Comparison of ENCODE assay signal across 10 cellular contexts in the genomic region with DNA sequence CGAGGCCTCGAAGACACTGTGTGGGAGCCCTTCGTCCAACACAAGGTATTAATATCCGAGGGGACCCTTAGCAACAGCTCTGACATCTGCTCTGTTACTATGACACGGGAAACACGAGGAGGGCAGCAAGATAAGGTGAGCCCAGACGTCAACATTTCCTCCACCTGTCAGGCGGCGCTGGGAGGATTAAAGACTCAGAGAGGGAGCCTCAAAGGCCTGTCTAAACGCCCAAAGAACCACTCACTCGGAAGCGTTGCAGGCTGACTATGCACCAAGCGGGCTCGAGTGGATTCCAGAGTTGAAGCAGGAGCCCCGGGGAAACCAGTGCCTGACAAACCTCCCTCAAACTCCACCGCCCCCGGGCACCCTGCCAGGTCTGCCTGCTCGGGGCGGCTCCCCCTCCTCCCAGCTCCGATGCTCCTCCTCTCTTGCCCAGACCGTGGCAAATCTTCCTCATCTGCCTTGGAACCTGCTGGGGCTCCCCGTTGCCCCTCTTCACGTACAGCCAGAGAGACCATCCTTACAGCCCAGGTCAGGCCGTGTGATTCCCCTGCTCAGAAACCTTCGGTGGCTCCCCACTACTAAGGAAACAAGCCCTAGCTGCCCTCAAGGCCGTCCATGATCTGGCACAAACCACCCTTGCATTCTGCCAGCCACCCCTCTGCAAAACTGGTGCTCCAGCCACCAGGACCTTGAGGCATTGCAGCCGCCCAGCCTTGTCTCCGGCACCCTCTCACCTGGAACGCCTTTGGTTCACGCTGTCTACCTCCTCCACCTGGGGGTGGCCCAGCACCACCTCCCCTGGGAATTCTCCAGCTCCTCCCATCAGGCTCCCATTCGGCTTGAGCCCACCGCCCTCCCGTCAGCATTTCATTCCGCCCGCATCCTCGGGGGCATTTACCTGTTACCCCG. TPM values are rescaled to one million over a fixed set of nuclear protein-coding genes. Genes with fewer than 3 reads are reported as not detected.
DNase-seq lines count a peak whose midpoint lies in the region; ATAC-seq and TF ChIP-seq lines count a peak whose summit lies in the region.
"Had no signal": no experiment of that assay in that cellular context is flagged by ENCODE, and none has a peak within 500 bp of the region (broad histone marks: within the 10 kb centered on the region; RNA-seq: fewer than 3 reads in every experiment).

No MANE protein-coding gene starts in this region.

- H3K27ac ChIP-seq in body of pancreas, result peak overlapping the region; percentile 95 to 98 (median 97)
- H3K27ac ChIP-seq: prostate gland had no signal

- H3K4me1 ChIP-seq in body of pancreas, result peaks cover 89% of the 10 kb centered on the region
- H3K4me1 ChIP-seq: prostate gland had no signal

- ATAC-seq in body of pancreas, result peak; percentile 7
- no peak for ATAC-seq in GM19452 (IDR thresholded peaks at IDR 0.05; ENCODE audit: unreplicated experiment)

- peak in 2 of 3 donors; percentile 40 to 55 for TF ChIP-seq POLR2A in body of pancreas (IDR thresholded peaks at IDR 0.05)

- no peak overlapping the region for H3K4me3 ChIP-seq in body of pancreas
- H3K4me3 ChIP-seq: dorsolateral prefrontal cortex, prostate gland had no signal

- TF ChIP-seq CTCF in body of pancreas (IDR thresholded peaks at IDR 0.05), result no peak

- H3K9me3 ChIP-seq in body of pancreas, result no peaks in the 10 kb centered on the region
- H3K9me3 ChIP-seq: prostate gland had no signal

- 24 to 36% methylated on average over 28 to 34 of the region's 37 CpGs for WGBS in body of pancreas, 2 donors

- H3K27me3 ChIP-seq in body of pancreas, result no peaks in the 10 kb centered on the region
- H3K27me3 ChIP-seq: dorsolateral prefrontal cortex had no signal

- in situ Hi-C loops in G401 (cut with HindIII; ENCODE audit: low sequenced_read_pairs), result no loop called here

- H3K36me3 ChIP-seq in body of pancreas (replicated peaks in 1 of 2; ENCODE audit: insufficient read depth in 1 of 2, low read depth in 2 of 2), result no peaks in the 10 kb centered on the region
- H3K36me3 ChIP-seq: prostate gland had no signal

- intact Hi-C loops in body of pancreas (cut with DNase I), result no loop called here

- peak; percentile 50 for DNase-seq in AG20443 (ENCODE audit: low spot score)
- peak; percentile 59 for DNase-seq in NCI-H1105 (lab: John Stamatoyannopoulos, UW)
- DNase-seq in body of pancreas, result peak; percentile 78 to 86 (median 82)
- peak; percentile 46 for DNase-seq in mucosa of gallbladder (ENCODE audit: low spot score)
- no peak for DNase-seq in effector CD4-positive, alpha-beta T cell
- DNase-seq in G401 (ENCODE audit: low spot score), result no peak
- no peak for DNase-seq in SIG-M5 (lab: John Stamatoyannopoulos, UW)

RNA-seq across cellular contexts. Expression of a gene that starts 16.2 kb away (rescaled TPM):
- 10 to 100 TPM; 77.1 to 89.5 TPM for total RNA-seq in body of pancreas
- 26.7 TPM for total RNA-seq in mucosa of gallbladder
- total RNA-seq in G401 (2014; rRNA removed; shearing (Covaris generic)), result 6.9 and 17.8 TPM in 2 replicates

Comparison
In these comparisons a context has a peak if more than half of its experiments do, and no peak if none do; other contexts are left out.
1. DNase-seq: peak in AG20443 (single experiment), NCI-H1105 (single experiment), body of pancreas (4 of 4) and mucosa of gallbladder (single experiment); none in effector CD4-positive, alpha-beta T cell (single experiment), G401 (single experiment) and SIG-M5 (single experiment).